ENCODE assay signal across 10 cellular contexts in genomic region chr1:116668277-116668676, GRCh38. TPM values are rescaled to one million over a fixed set of nuclear protein-coding genes. Genes with fewer than 3 reads are reported as not detected.
DNase-seq lines count a peak whose midpoint lies in the region; ATAC-seq and TF ChIP-seq lines count a peak whose summit lies in the region.
"Had no signal": no experiment of that assay in that cellular context is flagged by ENCODE, and none has a peak within 500 bp of the region (broad histone marks: within the 10 kb centered on the region; RNA-seq: fewer than 3 reads in every experiment).

No MANE protein-coding gene starts in this region.

- H3K27ac ChIP-seq in CD4-positive, CD25-positive, alpha-beta regulatory T cell (ENCODE audit: insufficient read depth, low read length, poor library complexity, severe bottlenecking): no peak overlapping the region
- H3K27ac ChIP-seq in OCI-LY7 (ENCODE audit: low read depth, low read length, poor library complexity, severe bottlenecking): no peak overlapping the region

- peaks cover 0 to 3% (median 0%) of the 10 kb centered on the region in 7 donors for H3K9me3 Mint-ChIP-seq in CD4-positive, CD25-positive, alpha-beta regulatory T cell
- H3K9me3 Mint-ChIP-seq in IgD-negative memory B cell: no peaks in the 10 kb centered on the region
- no peaks in the 10 kb centered on the region for H3K9me3 Mint-ChIP-seq in dendritic cell treated with granulocyte-macrophage colony-stimulating factor and Interleukin-4, amounts not matched to agents 40 ng/mL and 50 ng/mL, for 4 days
- no peaks in the 10 kb centered on the region for H3K9me3 Mint-ChIP-seq in natural killer cell treated with Interleukin-12 subunit alpha and Interleukin-12 subunit beta and Interleukin-15 and Interleukin-18, amount 100 ng/mL, for 72 hours

- H3K4me1 Mint-ChIP-seq in CD4-positive, CD25-positive, alpha-beta regulatory T cell: peaks cover 0 to 24% (median 10%) of the 10 kb centered on the region in 4 donors
- H3K4me1 Mint-ChIP-seq in IgD-negative memory B cell: peaks cover 9 to 11% (median 11%) of the 10 kb centered on the region in 3 donors
- H3K4me1 Mint-ChIP-seq in dendritic cell treated with granulocyte-macrophage colony-stimulating factor and Interleukin-4, amounts not matched to agents 40 ng/mL and 50 ng/mL, for 4 days (ENCODE audit: low read depth): peaks cover 19% of the 10 kb centered on the region
- H3K4me1 Mint-ChIP-seq in natural killer cell treated with Interleukin-12 subunit alpha and Interleukin-12 subunit beta and Interleukin-15 and Interleukin-18, amount 100 ng/mL, for 72 hours (ENCODE audit: low read depth in 2 of 2): no peaks in the 10 kb centered on the region

- no peak overlapping the region for H3K4me2 ChIP-seq in OCI-LY7 (ENCODE audit: low read length)

- no peaks in the 10 kb centered on the region for H4K20me1 ChIP-seq in OCI-LY7 (ENCODE audit: insufficient read depth, low read length)

- BruUV-seq in OCI-LY7 (replicated peaks; lab: Mats Ljungman, UMichigan): no TSS peak

- no peak for DNase-seq in CD4-positive, CD25-positive, alpha-beta regulatory T cell
- DNase-seq in natural killer cell treated with Interleukin-12 subunit alpha and Interleukin-12 subunit beta and Interleukin-15 and Interleukin-18, amount 100 ng/mL, for 72 hours (ENCODE audit: low spot score): no peak
- DNase-seq in COR-L47 (lab: John Stamatoyannopoulos, UW) (no peak), OCI-LY7 (ENCODE audit: low spot score) (no peak), iPS-NIHi11 (ENCODE audit: low spot score) (no peak), DMS153 (lab: John Stamatoyannopoulos, UW) (no peak)
- DNase-seq: cerebellar nuclear complex had no signal

- no peak overlapping the region for H3K27ac Mint-ChIP-seq in CD4-positive, CD25-positive, alpha-beta regulatory T cell
- H3K27ac Mint-ChIP-seq in IgD-negative memory B cell: no peak overlapping the region
- H3K27ac Mint-ChIP-seq in dendritic cell treated with granulocyte-macrophage colony-stimulating factor and Interleukin-4, amounts not matched to agents 40 ng/mL and 50 ng/mL, for 4 days: peak overlapping the region; percentile 14
- H3K27ac Mint-ChIP-seq in natural killer cell treated with Interleukin-12 subunit alpha and Interleukin-12 subunit beta and Interleukin-15 and Interleukin-18, amount 100 ng/mL, for 72 hours: no peak overlapping the region

- intact Hi-C loops in dendritic cell treated with granulocyte-macrophage colony-stimulating factor and Interleukin-4, amounts not matched to agents 40 ng/mL and 50 ng/mL, for 4 days (cut with micrococcal nuclease): loop anchor here (5.0 kb wide), 1 partner anchor 96 kb away; the partner anchor contains the start of gene CD58
- intact Hi-C loops in OCI-LY7 (cut with micrococcal nuclease; ENCODE audit: unreplicated experiment): no loop called here

- peaks cover 16% of the 10 kb centered on the region for H3K4me1 ChIP-seq in CD4-positive, CD25-positive, alpha-beta regulatory T cell (ENCODE audit: control insufficient read depth, insufficient read depth, low read length, poor library complexity, severe bottlenecking)
- no peaks in the 10 kb centered on the region for H3K4me1 ChIP-seq in OCI-LY7 (ENCODE audit: insufficient read depth, low read length, poor library complexity, severe bottlenecking)

- ATAC-seq in CD4-positive, CD25-positive, alpha-beta regulatory T cell (ENCODE audit: low read depth in 2 of 2): no peak
- no peak for ATAC-seq in natural killer cell treated with Interleukin-12 subunit alpha and Interleukin-12 subunit beta and Interleukin-15 and Interleukin-18, amount 100 ng/mL, for 72 hours

- no peak overlapping the region for H3K4me3 ChIP-seq in CD4-positive, CD25-positive, alpha-beta regulatory T cell (ENCODE audit: low read depth, low read length)
- H3K4me3 ChIP-seq in OCI-LY7 (ENCODE audit: low read depth, low read length, poor library complexity, severe bottlenecking): no peak overlapping the region

- no peaks in the 10 kb centered on the region for H3K9me3 ChIP-seq in CD4-positive, CD25-positive, alpha-beta regulatory T cell (ENCODE audit: control insufficient read depth in 2 of 2, low read length in 2 of 2)
- no peaks in the 10 kb centered on the region for H3K9me3 ChIP-seq in OCI-LY7 (ENCODE audit: low read length)
- H3K9me3 ChIP-seq: thyroid gland had no signal

- H2AFZ ChIP-seq in OCI-LY7 (ENCODE audit: low read length): no peak overlapping the region

- H3K27me3 Mint-ChIP-seq in CD4-positive, CD25-positive, alpha-beta regulatory T cell: peaks cover 72% of the 10 kb centered on the region
- H3K27me3 Mint-ChIP-seq in IgD-negative memory B cell: peaks cover 37% of the 10 kb centered on the region
- H3K27me3 Mint-ChIP-seq in dendritic cell treated with granulocyte-macrophage colony-stimulating factor and Interleukin-4, amounts not matched to agents 40 ng/mL and 50 ng/mL, for 4 days: peaks cover 57% of the 10 kb centered on the region
- H3K27me3 Mint-ChIP-seq in natural killer cell treated with Interleukin-12 subunit alpha and Interleukin-12 subunit beta and Interleukin-15 and Interleukin-18, amount 100 ng/mL, for 72 hours: peaks cover 31 to 54% of the 10 kb centered on the region in 2 donors

- no peak for TF ChIP-seq CTCF in OCI-LY7 (conservative IDR thresholded peaks at IDR 0.05; ENCODE audit: low read length)

- no peaks in the 10 kb centered on the region for H3K36me3 ChIP-seq in CD4-positive, CD25-positive, alpha-beta regulatory T cell (ENCODE audit: control insufficient read depth, insufficient read depth, low read length)
- no peaks in the 10 kb centered on the region for H3K36me3 ChIP-seq in OCI-LY7 (ENCODE audit: insufficient read depth, low read length)
- H3K36me3 ChIP-seq: thyroid gland had no signal

- H3K27me3 ChIP-seq in CD4-positive, CD25-positive, alpha-beta regulatory T cell (ENCODE audit: control insufficient read depth, insufficient read depth, low read length): peaks cover 20% of the 10 kb centered on the region
- H3K27me3 ChIP-seq: thyroid gland had no signal

- no peaks in the 10 kb centered on the region for H3K79me2 ChIP-seq in OCI-LY7 (ENCODE audit: insufficient read depth, low read depth, low read length)

- CTCF ChIA-PET in OCI-LY7 (lab: Charles Lee; ENCODE audit: unreplicated experiment): no interaction called here

- POLR2A ChIA-PET in OCI-LY7 (lab: Charles Lee): no interaction called here

- H3K4me3 Mint-ChIP-seq in CD4-positive, CD25-positive, alpha-beta regulatory T cell: peak overlapping the region; percentile 55 to 93 (median 84)
- H3K4me3 Mint-ChIP-seq in IgD-negative memory B cell: peak overlapping the region; percentile 70 to 87 (median 77)
- no peak overlapping the region for H3K4me3 Mint-ChIP-seq in dendritic cell treated with granulocyte-macrophage colony-stimulating factor and Interleukin-4, amounts not matched to agents 40 ng/mL and 50 ng/mL, for 4 days
- H3K4me3 Mint-ChIP-seq in natural killer cell treated with Interleukin-12 subunit alpha and Interleukin-12 subunit beta and Interleukin-15 and Interleukin-18, amount 100 ng/mL, for 72 hours: peak overlapping the region; percentile 65

- no peaks in the 10 kb centered on the region for H3K9me2 ChIP-seq in OCI-LY7 (ENCODE audit: insufficient read depth, low read length)

- H3K36me3 Mint-ChIP-seq in CD4-positive, CD25-positive, alpha-beta regulatory T cell: no peaks in the 10 kb centered on the region
- no peaks in the 10 kb centered on the region for H3K36me3 Mint-ChIP-seq in IgD-negative memory B cell
- H3K36me3 Mint-ChIP-seq in dendritic cell treated with granulocyte-macrophage colony-stimulating factor and Interleukin-4, amounts not matched to agents 40 ng/mL and 50 ng/mL, for 4 days (ENCODE audit: low read depth): no peaks in the 10 kb centered on the region
- H3K36me3 Mint-ChIP-seq in natural killer cell treated with Interleukin-12 subunit alpha and Interleukin-12 subunit beta and Interleukin-15 and Interleukin-18, amount 100 ng/mL, for 72 hours: no peaks in the 10 kb centered on the region

RNA-seq across cellular contexts. Expression of gene IGSF3, which starts 0.7 kb away (rescaled TPM):
- total RNA-seq in CD4-positive, CD25-positive, alpha-beta regulatory T cell: 0.42 TPM
- under 1 TPM in 3 of 4 donors, not detected in 1; 0.03 to 0.27 (median 0.14) TPM for polyA plus RNA-seq in CD4-positive, CD25-positive, alpha-beta regulatory T cell
- polyA plus RNA-seq in IgD-negative memory B cell: not detected
- under 1 TPM; 0.24 to 0.36 TPM for total RNA-seq in natural killer cell treated with Interleukin-12 subunit alpha and Interleukin-12 subunit beta and Interleukin-15 and Interleukin-18, amount 100 ng/mL, for 72 hours
- not detected in 2 replicates for total RNA-seq in OCI-LY7 (2014; rRNA removed; shearing (Covaris generic))
- not detected in 2 replicates for total RNA-seq in OCI-LY7 (2022)
